Comparison of ENCODE assay signal across 33 cellular contexts in the genomic region with DNA sequence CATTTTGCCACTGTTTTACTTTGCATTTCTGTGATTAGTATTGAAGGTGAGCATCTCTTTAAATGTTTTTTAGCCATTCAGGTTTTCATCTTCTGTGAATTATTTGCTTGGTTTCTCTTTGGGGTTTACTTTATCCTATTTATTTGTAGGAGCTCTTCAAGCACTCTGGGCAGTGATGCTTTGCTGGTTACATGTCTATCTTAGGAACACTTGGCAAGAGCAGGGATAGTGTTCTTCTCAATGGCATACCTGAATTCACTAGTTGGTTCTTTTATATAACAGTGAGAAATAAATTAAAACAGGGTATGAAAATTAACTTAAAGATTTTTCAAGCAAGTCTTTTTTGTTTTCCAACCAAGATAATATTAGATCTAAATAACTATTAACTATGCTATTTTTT.
"Had no signal": no experiment of that assay in that cellular context is flagged by ENCODE, and none has a peak within 500 bp of the region (broad histone marks: within the 10 kb centered on the region; RNA-seq: fewer than 3 reads in every experiment).

No MANE protein-coding gene starts in this region.

- H3K36me3 ChIP-seq: ascending aorta, cardiac muscle cell had no signal

- H3K9me3 Mint-ChIP-seq: activated B cell treated with CpG ODN at 0.5 μM for 24 hours; activated CD8-positive, alpha-beta T cell treated with anti-CD3 and anti-CD28 coated beads for 36 hours; activated naive CD4-positive, alpha-beta T cell treated with anti-CD3 and anti-CD28 coated beads, Interleukin-2, amount 10 ng/mL, durations not matched to agents 7 days and 5 days; activated naive CD8-positive, alpha-beta T cell treated with anti-CD3 and anti-CD28 coated beads, Interleukin-2, amount 10 ng/mL, durations not matched to agents 7 days and 5 days; activated T-cell treated with anti-CD3 and anti-CD28 coated beads, Interleukin-2, amount 50 U/mL, for 4 hours; activated T-helper 2 cell treated with anti-CD3 and anti-CD28 coated beads, Interferon-gamma antibody, Interleukin-2, Interleukin-4, amounts not matched to agents 10 μg/mL and 5 μg/mL and 100 μg/mL, durations not matched to agents 14 hours and 24 hours and 36 hours; T-helper 1 cell treated with Interleukin-12 subunit alpha and Interleukin-12 subunit beta and Interleukin-4 antibody, amounts not matched to agents 30 μg/mL and 1 μg/mL, for 36 hours; T-helper 2 cell treated with Interferon-gamma antibody and Interleukin-4, amounts not matched to agents 5 μg/mL and 100 μg/mL, for 36 hours had no signal

- H3K27me3 ChIP-seq: ascending aorta, cardiac muscle cell had no signal

- H3K4me3 Mint-ChIP-seq: activated B cell treated with CpG ODN at 0.5 μM for 24 hours; activated CD8-positive, alpha-beta T cell treated with anti-CD3 and anti-CD28 coated beads for 36 hours; activated naive CD4-positive, alpha-beta T cell treated with anti-CD3 and anti-CD28 coated beads, Interleukin-2, amount 10 ng/mL, durations not matched to agents 7 days and 5 days; activated naive CD8-positive, alpha-beta T cell; activated naive CD8-positive, alpha-beta T cell treated with anti-CD3 and anti-CD28 coated beads, Interleukin-2, amount 10 ng/mL, durations not matched to agents 7 days and 5 days; activated naive CD8-positive, alpha-beta T cell treated with anti-CD3 and anti-CD28 coated beads, Interleukin-2, amount 50 U/mL, for 24 hours; activated T-cell treated with anti-CD3 and anti-CD28 coated beads, Interleukin-2, amount 50 U/mL, for 4 hours; brain; central memory CD8-positive, alpha-beta T cell; T-helper 1 cell treated with Interleukin-12 subunit alpha and Interleukin-12 subunit beta and Interleukin-4 antibody, amounts not matched to agents 30 μg/mL and 1 μg/mL, for 36 hours; T-helper 2 cell treated with Interferon-gamma antibody and Interleukin-4, amounts not matched to agents 5 μg/mL and 100 μg/mL, for 36 hours had no signal

- H3K36me3 Mint-ChIP-seq: activated naive CD4-positive, alpha-beta T cell treated with anti-CD3 and anti-CD28 coated beads, Interleukin-2, amount 10 ng/mL, durations not matched to agents 7 days and 5 days; brain had no signal

- H3K4me1 ChIP-seq: ascending aorta had no signal

- H3K27ac ChIP-seq: ascending aorta, cardiac muscle cell, VCaP had no signal

- H3K27me3 Mint-ChIP-seq: activated B cell treated with CpG ODN at 0.5 μM for 24 hours; activated CD8-positive, alpha-beta T cell treated with anti-CD3 and anti-CD28 coated beads for 36 hours; activated naive CD8-positive, alpha-beta T cell; activated naive CD8-positive, alpha-beta T cell treated with anti-CD3 and anti-CD28 coated beads, Interleukin-2, amount 50 U/mL, for 24 hours; central memory CD8-positive, alpha-beta T cell had no signal

- H3K9me3 ChIP-seq: ascending aorta had no signal

- H3K4me3 ChIP-seq: ascending aorta, cardiac muscle cell had no signal

- DNase-seq: activated B cell treated with CpG ODN at 0.5 μM for 24 hours; activated CD4-positive, alpha-beta T cell treated with anti-CD3 and anti-CD28 coated beads for 48 hours; activated CD4-positive, alpha-beta T cell treated with anti-CD3 and anti-CD28 coated beads, Interleukin-2, amount 50 U/mL, for 1 hour; activated CD4-positive, alpha-beta T cell treated with anti-CD3 and anti-CD28 coated beads, Interleukin-2, amount 50 U/mL, for 4 hours; activated CD4-positive, CD25-positive, alpha-beta regulatory T cell treated with anti-CD3 and anti-CD28 coated beads, Interleukin-2, amount 50 U/mL, for 72 hours; activated CD8-positive, alpha-beta T cell treated with anti-CD3 and anti-CD28 coated beads for 36 hours; activated effector memory CD4-positive, alpha-beta T cell treated with Interleukin-2 at 50 U/mL for 16 hours; activated gamma-delta T cell; activated naive CD4-positive, alpha-beta T cell treated with anti-CD3 and anti-CD28 coated beads, Interleukin-2, amount 10 ng/mL, durations not matched to agents 7 days and 5 days; activated naive CD4-positive, alpha-beta T cell treated with Interleukin-2 at 50 U/mL for 16 hours; activated naive CD8-positive, alpha-beta T cell treated with anti-CD3 and anti-CD28 coated beads, Interleukin-2, amount 10 ng/mL, durations not matched to agents 7 days and 5 days; activated naive CD8-positive, alpha-beta T cell treated with anti-CD3 and anti-CD28 coated beads, Interleukin-2, amount 50 U/mL, for 24 hours; activated T-cell treated with anti-CD3 and anti-CD28 coated beads for 4 hours; activated T-cell treated with anti-CD3 and anti-CD28 coated beads, Interleukin-2, amount 50 U/mL, for 1 hour; activated T-cell treated with anti-CD3 and anti-CD28 coated beads, Interleukin-2, amount 50 U/mL, for 4 hours; activated T-cell treated with anti-CD3 and anti-CD28 coated beads, Interleukin-2, amount 50 U/mL, for 72 hours; amygdala; anterior cingulate cortex; caudate nucleus; cerebellar nuclear complex; SW 1271; T-helper 1 cell; T-helper 2 cell; T-helper 9 cell had no signal

- ATAC-seq: activated CD8-positive, alpha-beta T cell treated with anti-CD3 and anti-CD28 coated beads for 36 hours; activated naive CD8-positive, alpha-beta T cell treated with anti-CD3 and anti-CD28 coated beads, Interleukin-2, amount 50 U/mL, for 24 hours; activated T-cell treated with anti-CD3 and anti-CD28 coated beads, Interleukin-2, amount 50 U/mL, for 4 hours; activated T-cell treated with anti-CD3 and anti-CD28 coated beads, Interleukin-2, amount 50 U/mL, for 72 hours had no signal

- H3K27ac Mint-ChIP-seq: activated B cell treated with CpG ODN at 0.5 μM for 24 hours; activated CD8-positive, alpha-beta T cell treated with anti-CD3 and anti-CD28 coated beads for 36 hours; activated naive CD4-positive, alpha-beta T cell treated with anti-CD3 and anti-CD28 coated beads, Interleukin-2, amount 10 ng/mL, durations not matched to agents 7 days and 5 days; activated naive CD8-positive, alpha-beta T cell; activated naive CD8-positive, alpha-beta T cell treated with anti-CD3 and anti-CD28 coated beads, Interleukin-2, amount 50 U/mL, for 24 hours; activated T-helper 2 cell treated with anti-CD3 and anti-CD28 coated beads, Interferon-gamma antibody, Interleukin-2, Interleukin-4, amounts not matched to agents 10 μg/mL and 5 μg/mL and 100 μg/mL, durations not matched to agents 14 hours and 24 hours and 36 hours; T-helper 2 cell treated with Interferon-gamma antibody and Interleukin-4, amounts not matched to agents 5 μg/mL and 100 μg/mL, for 36 hours had no signal
